Comparison of ENCODE assay signal across 8 cellular contexts in genomic region chr2:201184248-201184647, GRCh38. TPM values are rescaled to one million over a fixed set of nuclear protein-coding genes. Genes with fewer than 3 reads are reported as not detected.
A peak's percentile ranks its signal among the peaks of the same experiment; 100 is the strongest.
DNase-seq lines count a peak whose midpoint lies in the region; ATAC-seq and TF ChIP-seq lines count a peak whose summit lies in the region.
"Not testable (repeated sequence)": the region's sequence is repeated elsewhere in the genome, so short reads cannot be mapped to it uniquely, and the experiment has no call there.

No MANE protein-coding gene starts in this region.

- H3K9me2 ChIP-seq in hepatocyte (replicated peaks; ENCODE audit: insufficient read depth) = not testable (repeated sequence)

- H3K36me3 ChIP-seq in BLaER1 treated with 17β-estradiol and CSF1 and Interleukin-3, amounts not matched to agents 10 nM and 100 nM = peaks cover 12 to 36% (median 28%) of the 10 kb centered on the region in 11 experiments; a peak in 21 of 22 replicates
- H3K36me3 ChIP-seq in effector memory CD4-positive, alpha-beta T cell (ENCODE audit: control insufficient read depth, insufficient read depth, low read length) = peaks cover 16% of the 10 kb centered on the region
- H3K36me3 ChIP-seq in hepatocyte (replicated peaks; ENCODE audit: insufficient read depth, low read depth) = not testable (repeated sequence)

- POLR2A ChIA-PET in activated CD4-positive, alpha-beta T cell treated with anti-CD3 and anti-CD28 coated beads for 36 hours (lab: Charles Lee) = interaction anchor here (1.0 kb wide), 1 partner anchor 79 kb away, joined by 3 read pairs; no protein-coding TSS in a partner anchor

- H3K4me1 Mint-ChIP-seq in activated CD4-positive, alpha-beta T cell treated with anti-CD3 and anti-CD28 coated beads for 36 hours = peaks cover 52% of the 10 kb centered on the region
- peaks cover 60 to 61% of the 10 kb centered on the region in 2 donors for H3K4me1 Mint-ChIP-seq in natural killer cell
- H3K4me1 Mint-ChIP-seq in stimulated activated naive CD8-positive, alpha-beta T cell treated with anti-CD3 and anti-CD28 coated beads, Interleukin-15, amount 100 ng/mL, for 72 hours = peaks cover 61% of the 10 kb centered on the region

- H3K27me3 Mint-ChIP-seq in activated CD4-positive, alpha-beta T cell treated with anti-CD3 and anti-CD28 coated beads for 36 hours; natural killer cell (ENCODE audit: low read depth in 2 of 2); stimulated activated naive CD8-positive, alpha-beta T cell treated with anti-CD3 and anti-CD28 coated beads, Interleukin-15, amount 100 ng/mL, for 72 hours: not testable (repeated sequence)

- WGBS in hepatocyte (ENCODE audit: low lambda C conversion rate, missing lambda C conversion rate) = 92% methylated on average over 6 of the region's 6 CpGs

- peak overlapping the region; percentile 61 to 73 (median 65) for H3K4me3 ChIP-seq in BLaER1 treated with 17β-estradiol and CSF1 and Interleukin-3, amounts not matched to agents 10 nM and 100 nM
- peak overlapping the region; percentile 64 for H3K4me3 ChIP-seq in HL-60 (replicated peaks; ENCODE audit: insufficient read depth, low read length)
- H3K4me3 ChIP-seq in effector memory CD4-positive, alpha-beta T cell (ENCODE audit: insufficient read depth, low read depth, low read length, poor library complexity, severe bottlenecking) = peak overlapping the region; percentile 83
- H3K4me3 ChIP-seq in hepatocyte = not testable (repeated sequence)

- not testable (repeated sequence) for TF ChIP-seq CTCF in HL-60 (IDR thresholded peaks at IDR 0.05; ENCODE audit: insufficient read depth, low read length); hepatocyte (IDR thresholded peaks at IDR 0.05; ENCODE audit: poor library complexity); natural killer cell (IDR thresholded peaks at IDR 0.05)

- peaks cover 2 to 26% (median 19%) of the 10 kb centered on the region in 11 experiments; a peak in 21 of 22 replicates for H3K9me3 ChIP-seq in BLaER1 treated with 17β-estradiol and CSF1 and Interleukin-3, amounts not matched to agents 10 nM and 100 nM (replicated peaks in 1 of 11)
- not testable (repeated sequence) for H3K9me3 ChIP-seq in effector memory CD4-positive, alpha-beta T cell (ENCODE audit: control insufficient read depth, low read length); hepatocyte (ENCODE audit: low read depth)

- H3K36me3 Mint-ChIP-seq in activated CD4-positive, alpha-beta T cell treated with anti-CD3 and anti-CD28 coated beads for 36 hours (ENCODE audit: low read depth) = peaks cover 32% of the 10 kb centered on the region
- H3K36me3 Mint-ChIP-seq in activated naive CD4-positive, alpha-beta T cell treated with anti-CD3 and anti-CD28 coated beads, Interleukin-2, amount 50 U/mL, for 72 hours = peaks cover 42 to 47% of the 10 kb centered on the region in 2 donors
- not testable (repeated sequence) for H3K36me3 Mint-ChIP-seq in natural killer cell

- DNase-seq in HL-60 (ENCODE audit: low read depth in 1 of 2, low spot score in 1 of 2); activated CD4-positive, alpha-beta T cell treated with anti-CD3 and anti-CD28 coated beads for 36 hours; activated naive CD4-positive, alpha-beta T cell treated with anti-CD3 and anti-CD28 coated beads, Interleukin-2, amount 50 U/mL, for 72 hours (ENCODE audit: low spot score in 2 of 2); effector memory CD4-positive, alpha-beta T cell; hepatocyte (ENCODE audit: low spot score); natural killer cell; stimulated activated naive CD8-positive, alpha-beta T cell treated with anti-CD3 and anti-CD28 coated beads, Interleukin-15, amount 100 ng/mL, for 72 hours: not testable (repeated sequence)

- peak overlapping the region; percentile 64 to 97 (median 84) for H3K4me2 ChIP-seq in BLaER1 treated with 17β-estradiol and CSF1 and Interleukin-3, amounts not matched to agents 10 nM and 100 nM
- H3K4me2 ChIP-seq in hepatocyte = peak overlapping the region; percentile 68

- ATAC-seq in activated CD4-positive, alpha-beta T cell treated with anti-CD3 and anti-CD28 coated beads for 36 hours = not testable (repeated sequence)
- ATAC-seq in activated naive CD4-positive, alpha-beta T cell treated with anti-CD3 and anti-CD28 coated beads, Interleukin-2, amount 50 U/mL, for 72 hours = peak; percentile 28 to 29
- ATAC-seq in natural killer cell = peak in 1 of 3 donors; percentile 15
- peak; percentile 21 for ATAC-seq in stimulated activated naive CD8-positive, alpha-beta T cell treated with anti-CD3 and anti-CD28 coated beads, Interleukin-15, amount 100 ng/mL, for 72 hours

- peak overlapping the region in 10 of 11 experiments; percentile 46 to 75 (median 72); a peak in 15 of 22 replicates for H3K27ac ChIP-seq in BLaER1 treated with 17β-estradiol and CSF1 and Interleukin-3, amounts not matched to agents 10 nM and 100 nM
- H3K27ac ChIP-seq in HL-60 (replicated peaks) = peak overlapping the region; percentile 85
- peak overlapping the region; percentile 88 for H3K27ac ChIP-seq in effector memory CD4-positive, alpha-beta T cell (ENCODE audit: insufficient read depth, low read length, poor library complexity, severe bottlenecking)
- H3K27ac ChIP-seq in hepatocyte = not testable (repeated sequence)

- peak overlapping the region; percentile 86 for H3K4me3 Mint-ChIP-seq in activated CD4-positive, alpha-beta T cell treated with anti-CD3 and anti-CD28 coated beads for 36 hours
- H3K4me3 Mint-ChIP-seq in natural killer cell = peak overlapping the region; percentile 97
- H3K4me3 Mint-ChIP-seq in stimulated activated naive CD8-positive, alpha-beta T cell treated with anti-CD3 and anti-CD28 coated beads, Interleukin-15, amount 100 ng/mL, for 72 hours = peak overlapping the region; percentile 89

- H3K27ac Mint-ChIP-seq in activated CD4-positive, alpha-beta T cell treated with anti-CD3 and anti-CD28 coated beads for 36 hours = peak overlapping the region; percentile 96
- peak overlapping the region; percentile 96 to 98 for H3K27ac Mint-ChIP-seq in activated naive CD4-positive, alpha-beta T cell treated with anti-CD3 and anti-CD28 coated beads, Interleukin-2, amount 50 U/mL, for 72 hours
- peak overlapping the region; percentile 97 to 98 for H3K27ac Mint-ChIP-seq in natural killer cell
- peak overlapping the region; percentile 94 to 95 for H3K27ac Mint-ChIP-seq in stimulated activated naive CD8-positive, alpha-beta T cell treated with anti-CD3 and anti-CD28 coated beads, Interleukin-15, amount 100 ng/mL, for 72 hours

- peaks cover 16% of the 10 kb centered on the region for H3K79me2 ChIP-seq in hepatocyte

- H3K27me3 ChIP-seq in BLaER1 treated with 17β-estradiol and CSF1 and Interleukin-3, amounts not matched to agents 10 nM and 100 nM = peaks cover 0 to 42% (median 29%) of the 10 kb centered on the region in 11 experiments; a peak in 20 of 22 replicates
- H3K27me3 ChIP-seq in HL-60 (ENCODE audit: insufficient read depth, poor library complexity, severe bottlenecking); effector memory CD4-positive, alpha-beta T cell (replicated peaks; ENCODE audit: control insufficient read depth, insufficient read depth, low read length, poor library complexity, severe bottlenecking); hepatocyte: not testable (repeated sequence)

- H2AFZ ChIP-seq in hepatocyte = not testable (repeated sequence)

- intact Hi-C loops in activated CD4-positive, alpha-beta T cell treated with anti-CD3 and anti-CD28 coated beads for 36 hours (cut with DNase I, micrococcal nuclease) = loop anchor here (1.0 to 5.0 kb wide), 8 partner anchors 10 to 1453 kb away; partner anchors contain the start of genes CASP8 (in 1 of the 2), CFLAR (in 1 of the 2), ORC2 (in 1 of the 2) and TMEM237 (in 1 of the 2)
- intact Hi-C loops in natural killer cell (cut with micrococcal nuclease) = loop anchor here (1.0 to 5.0 kb wide), 4 partner anchors 10 to 372 kb away; partner anchors contain the start of genes BZW1, HYCC2, NDUFB3 and NIF3L1

- peak overlapping the region; percentile 44 to 81 (median 77) for H3K9ac ChIP-seq in BLaER1 treated with 17β-estradiol and CSF1 and Interleukin-3, amounts not matched to agents 10 nM and 100 nM

- H3K4me1 ChIP-seq in BLaER1 treated with 17β-estradiol and CSF1 and Interleukin-3, amounts not matched to agents 10 nM and 100 nM = peaks cover 31 to 52% (median 41%) of the 10 kb centered on the region in 10 experiments
- H3K4me1 ChIP-seq in effector memory CD4-positive, alpha-beta T cell (ENCODE audit: control insufficient read depth, insufficient read depth, low read length, poor library complexity, severe bottlenecking) = peaks cover 26% of the 10 kb centered on the region
- not testable (repeated sequence) for H3K4me1 ChIP-seq in hepatocyte (ENCODE audit: insufficient read depth)

- H4K20me1 ChIP-seq in BLaER1 treated with 17β-estradiol and CSF1 and Interleukin-3, amounts not matched to agents 10 nM and 100 nM = peaks cover 0 to 11% (median 0%) of the 10 kb centered on the region in 11 experiments; a peak in 2 of 22 replicates
- not testable (repeated sequence) for H4K20me1 ChIP-seq in hepatocyte (ENCODE audit: insufficient read depth, poor library complexity, severe bottlenecking)

- not testable (repeated sequence) for H3K9me3 Mint-ChIP-seq in activated CD4-positive, alpha-beta T cell treated with anti-CD3 and anti-CD28 coated beads for 36 hours (ENCODE audit: low read depth); activated naive CD4-positive, alpha-beta T cell treated with anti-CD3 and anti-CD28 coated beads, Interleukin-2, amount 50 U/mL, for 72 hours; natural killer cell; stimulated activated naive CD8-positive, alpha-beta T cell treated with anti-CD3 and anti-CD28 coated beads, Interleukin-15, amount 100 ng/mL, for 72 hours

- CTCF ChIA-PET in activated CD4-positive, alpha-beta T cell treated with anti-CD3 and anti-CD28 coated beads for 36 hours (lab: Charles Lee) = interaction anchor here (1.2 to 3.3 kb wide), 3 partner anchors 10 to 81 kb away, joined by 3 to 99 read pairs (median 15); no protein-coding TSS in a partner anchor

RNA-seq across cellular contexts. Expression of gene CASP10, which starts 1.3 kb away (rescaled TPM):
- 10 to 100 TPM; 12.2 to 16.8 TPM for total RNA-seq in activated CD4-positive, alpha-beta T cell treated with anti-CD3 and anti-CD28 coated beads for 36 hours
- 10 to 100 TPM; 23.5 to 25.1 TPM for total RNA-seq in activated naive CD4-positive, alpha-beta T cell treated with anti-CD3 and anti-CD28 coated beads, Interleukin-2, amount 50 U/mL, for 72 hours
- total RNA-seq in hepatocyte = 7.2 and 11.0 TPM in 2 replicates
- polyA plus RNA-seq in hepatocyte = 1.6 and 2.0 TPM in 2 replicates
- total RNA-seq in natural killer cell = 100 to 1,000 TPM in 1 of 3 donors, 10 to 100 TPM in 2; 67.4 to 101 (median 75.3) TPM
